Comparison of ENCODE assay signal across 26 cellular contexts in genomic region chr1:47688631-47689296, GRCh38.
DNase-seq lines count a peak whose midpoint lies in the region; ATAC-seq and TF ChIP-seq lines count a peak whose summit lies in the region.
"Had no signal": no experiment of that assay in that cellular context is flagged by ENCODE, and none has a peak within 500 bp of the region (broad histone marks: within the 10 kb centered on the region; RNA-seq: fewer than 3 reads in every experiment).

No MANE protein-coding gene starts in this region.

- H3K9me3 Mint-ChIP-seq in nephron progenitor cell, result no peaks in the 10 kb centered on the region
- H3K9me3 Mint-ChIP-seq: activated CD4-positive, alpha-beta memory T cell treated with anti-CD3 and anti-CD28 coated beads, Interleukin-2, amount 10 ng/mL, durations not matched to agents 7 days and 5 days; activated T-helper 2 cell treated with anti-CD3 and anti-CD28 coated beads, Interferon-gamma antibody, Interleukin-2, Interleukin-4, amounts not matched to agents 10 μg/mL and 5 μg/mL and 100 μg/mL, durations not matched to agents 14 hours and 24 hours and 36 hours; CD8-positive, alpha-beta T cell had no signal

- CTCF ChIA-PET in RWPE1 (lab: Yijun Ruan, JAX), result no interaction called here

- H3K36me3 ChIP-seq in RWPE2 (ENCODE audit: low read depth) (no peaks in the 10 kb centered on the region), tibial artery (no peaks in the 10 kb centered on the region)
- H3K36me3 ChIP-seq: BE2C, breast epithelium, left ventricle myocardium inferior, thoracic aorta had no signal

- no peak for TF ChIP-seq CTCF in RWPE2 (IDR thresholded peaks at IDR 0.05; ENCODE audit: poor library complexity, severe bottlenecking)
- TF ChIP-seq CTCF in coronary artery (IDR thresholded peaks at IDR 0.05), result no peak
- no peak for TF ChIP-seq CTCF in nephron progenitor cell (IDR thresholded peaks at IDR 0.05)
- TF ChIP-seq CTCF in tibial artery (IDR thresholded peaks at IDR 0.05), result no peak
- TF ChIP-seq CTCF in RWPE1 (conservative IDR thresholded peaks at IDR 0.05; ENCODE audit: low read depth), result no peak

- POLR2A ChIA-PET in RWPE1 (lab: Yijun Ruan, JAX; ENCODE audit: low non-redundant PET), result no interaction called here

- H3K9me3 ChIP-seq in RWPE2 (ENCODE audit: severe bottlenecking) (no peaks in the 10 kb centered on the region), tibial artery (no peaks in the 10 kb centered on the region)
- H3K9me3 ChIP-seq: BE2C, breast epithelium, left ventricle myocardium inferior, thoracic aorta had no signal

- H3K27me3 ChIP-seq in RWPE2 (ENCODE audit: insufficient read depth, poor library complexity, severe bottlenecking) (no peaks in the 10 kb centered on the region), tibial artery (peaks cover 0 to 4% of the 10 kb centered on the region in 2 donors)
- H3K27me3 ChIP-seq: BE2C had no signal

- ATAC-seq in RWPE2 (ENCODE audit: low read depth) (no peak), HG02981 (IDR thresholded peaks at IDR 0.05; ENCODE audit: unreplicated experiment) (no peak)
- ATAC-seq: CD8-positive, alpha-beta T cell had no signal

- no peak overlapping the region for H3K27ac ChIP-seq in RWPE2 (ENCODE audit: poor library complexity, severe bottlenecking)
- H3K27ac ChIP-seq in coronary artery, result no peak overlapping the region
- H3K27ac ChIP-seq in tibial artery, result no peak overlapping the region
- H3K27ac ChIP-seq in RWPE1, result no peak overlapping the region
- H3K27ac ChIP-seq: breast epithelium, left ventricle myocardium inferior, thoracic aorta had no signal

- H3K4me1 Mint-ChIP-seq in nephron progenitor cell, result peaks cover 84% of the 10 kb centered on the region
- H3K4me1 Mint-ChIP-seq: activated CD4-positive, alpha-beta memory T cell treated with anti-CD3 and anti-CD28 coated beads, Interleukin-2, amount 10 ng/mL, durations not matched to agents 7 days and 5 days had no signal

- intact Hi-C loops in tibial artery (cut with DNase I; ENCODE audit: low total_unique reads), result loop anchor here (10.0 kb wide), 1 partner anchor 114 kb away; no protein-coding TSS in a partner anchor

- peaks cover 9% of the 10 kb centered on the region for H3K27me3 Mint-ChIP-seq in nephron progenitor cell (ENCODE audit: low read depth, poor library complexity)

- peak overlapping the region; percentile 58 for H3K27ac Mint-ChIP-seq in nephron progenitor cell
- H3K27ac Mint-ChIP-seq: activated CD4-positive, alpha-beta memory T cell treated with anti-CD3 and anti-CD28 coated beads, Interleukin-2, amount 10 ng/mL, durations not matched to agents 7 days and 5 days; activated naive CD8-positive, alpha-beta T cell; activated T-helper 2 cell treated with anti-CD3 and anti-CD28 coated beads, Interferon-gamma antibody, Interleukin-2, Interleukin-4, amounts not matched to agents 10 μg/mL and 5 μg/mL and 100 μg/mL, durations not matched to agents 14 hours and 24 hours and 36 hours; CD8-positive, alpha-beta T cell had no signal

- H3K4me1 ChIP-seq in RWPE2 (ENCODE audit: insufficient read depth, poor library complexity, severe bottlenecking) (no peaks in the 10 kb centered on the region), tibial artery (peaks cover 0 to 39% (median 21%) of the 10 kb centered on the region in 4 donors)
- H3K4me1 ChIP-seq: BE2C, breast epithelium, left ventricle myocardium inferior had no signal

- no peak overlapping the region for H3K4me3 Mint-ChIP-seq in nephron progenitor cell
- H3K4me3 Mint-ChIP-seq: activated CD4-positive, alpha-beta memory T cell treated with anti-CD3 and anti-CD28 coated beads, Interleukin-2, amount 10 ng/mL, durations not matched to agents 7 days and 5 days; activated naive CD8-positive, alpha-beta T cell; CD8-positive, alpha-beta T cell had no signal

- peak; percentile 19 for DNase-seq in RWPE2 (ENCODE audit: low spot score)
- DNase-seq in coronary artery (ENCODE audit: low spot score), result peak; percentile 19
- no peak for DNase-seq in nephron progenitor cell
- DNase-seq in tibial artery, result peak; percentile 4 to 6
- no peak for DNase-seq in RWPE1 (ENCODE audit: low spot score)
- no peak for DNase-seq in central memory CD4-positive, alpha-beta T cell
- DNase-seq: activated CD4-positive, alpha-beta memory T cell treated with anti-CD3 and anti-CD28 coated beads, Interleukin-2, amount 10 ng/mL, durations not matched to agents 7 days and 5 days; activated T-cell treated with anti-CD3 and anti-CD28 coated beads for 4 hours; BE2C; effector memory CD4-positive, alpha-beta T cell; IMR-90; left ventricle myocardium inferior; mesendoderm; MV-4-11; NCI-H1436; NCI-H2081 treated with DMSO at 0.1 percent for 48 hours; NCI-H2227 treated with DMSO at 0.1 percent for 48 hours; NCI-H526; occipital lobe; stimulated activated naive CD4-positive, alpha-beta T cell had no signal

- no peaks in the 10 kb centered on the region for H3K36me3 Mint-ChIP-seq in nephron progenitor cell (ENCODE audit: low read depth)
- H3K36me3 Mint-ChIP-seq: activated naive CD8-positive, alpha-beta T cell; CD8-positive, alpha-beta T cell had no signal

- H3K4me3 ChIP-seq in RWPE2 (ENCODE audit: severe bottlenecking) (no peak overlapping the region), coronary artery (no peak overlapping the region), tibial artery (no peak overlapping the region)
- H3K4me3 ChIP-seq: breast epithelium, left ventricle myocardium inferior, thoracic aorta had no signal

Comparison
In these comparisons a context has a peak if more than half of its experiments do, and no peak if none do; other contexts are left out.
1. DNase-seq: peak in RWPE2 (single experiment), coronary artery (single experiment) and tibial artery (2 of 2); none in nephron progenitor cell (single experiment), RWPE1 (single experiment) and central memory CD4-positive, alpha-beta T cell (single experiment).